Comparison of ENCODE assay signal across 17 cellular contexts in the genomic region with DNA sequence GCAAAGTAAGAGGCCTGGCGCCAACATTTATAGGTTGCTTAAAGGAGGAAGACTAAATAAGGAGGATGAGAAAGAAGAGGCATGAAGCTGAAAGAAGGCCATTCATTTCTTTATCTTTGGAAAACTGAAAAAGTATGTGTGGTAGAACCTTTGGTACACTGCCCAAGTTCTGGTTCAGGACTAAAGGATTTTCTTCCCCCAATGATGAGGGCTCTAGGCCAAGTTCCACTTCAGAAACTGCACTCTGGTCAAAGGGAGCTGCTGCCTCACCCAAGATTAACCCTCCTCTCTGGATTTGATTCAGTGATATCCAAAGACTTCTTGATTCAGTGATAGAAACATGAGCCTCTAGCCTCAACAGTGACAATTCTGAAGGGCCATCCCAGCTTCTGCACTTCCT. TPM values are rescaled to one million over a fixed set of nuclear protein-coding genes. Genes with fewer than 3 reads are reported as not detected.
DNase-seq lines count a peak whose midpoint lies in the region; TF ChIP-seq lines count a peak whose summit lies in the region.
"Had no signal": no experiment of that assay in that cellular context is flagged by ENCODE, and none has a peak within 500 bp of the region (broad histone marks: within the 10 kb centered on the region; RNA-seq: fewer than 3 reads in every experiment).

No MANE protein-coding gene starts in this region.

- H3K9ac ChIP-seq in Karpas-422 (ENCODE audit: low read length): no peak overlapping the region
- H3K9ac ChIP-seq: BLaER1 treated with 17β-estradiol and CSF1 and Interleukin-3, amounts not matched to agents 10 nM and 100 nM had no signal

- H3K4me3 ChIP-seq in Karpas-422 (ENCODE audit: low read length) (no peak overlapping the region), fibroblast of the aortic adventitia (ENCODE audit: low read depth, low read length) (no peak overlapping the region), thyroid gland (replicated peaks in 1 of 3) (no peak overlapping the region), brain microvascular endothelial cell (ENCODE audit: low read depth, low read length) (no peak overlapping the region)
- H3K4me3 ChIP-seq: A549; BLaER1 treated with 17β-estradiol and CSF1 and Interleukin-3, amounts not matched to agents 10 nM and 100 nM had no signal

- no peak overlapping the region for H3K27ac ChIP-seq in Karpas-422 (ENCODE audit: low read length)
- no peak overlapping the region for H3K27ac ChIP-seq in thyroid gland
- no peak overlapping the region for H3K27ac ChIP-seq in brain microvascular endothelial cell
- H3K27ac ChIP-seq: 22Rv1; A549; BLaER1 treated with 17β-estradiol and CSF1 and Interleukin-3, amounts not matched to agents 10 nM and 100 nM; C4-2B had no signal

- DNase-seq in Karpas-422 (no peak), fibroblast of the aortic adventitia (ENCODE audit: low read depth) (peak; percentile 38), thyroid gland (peak; percentile 48 to 51), brain microvascular endothelial cell (no peak), NCI-H146 treated with DMSO at 0.1 percent for 48 hours (lab: John Stamatoyannopoulos, UW; ENCODE audit: unreplicated experiment) (no peak)
- DNase-seq: AML-193; Caco-2; Calu3; CD4-positive, alpha-beta T cell; CD8-positive, alpha-beta T cell; DMS79 treated with DMSO at 0.1 percent for 48 hours; GF-D8 had no signal

- peak overlapping the region; percentile 20 for H2AFZ ChIP-seq in Karpas-422 (ENCODE audit: low read length)

- H3K9me3 ChIP-seq in Karpas-422 (ENCODE audit: low read length): no peaks in the 10 kb centered on the region
- no peaks in the 10 kb centered on the region for H3K9me3 ChIP-seq in thyroid gland
- H3K9me3 ChIP-seq: A549; BLaER1 treated with 17β-estradiol and CSF1 and Interleukin-3, amounts not matched to agents 10 nM and 100 nM; Caco-2 had no signal

- H4K20me1 ChIP-seq in Karpas-422 (ENCODE audit: insufficient read depth, low read depth, low read length): no peaks in the 10 kb centered on the region
- H4K20me1 ChIP-seq: BLaER1 treated with 17β-estradiol and CSF1 and Interleukin-3, amounts not matched to agents 10 nM and 100 nM had no signal

- TF ChIP-seq POLR2A in thyroid gland (IDR thresholded peaks at IDR 0.05): no peak

- no peak for TF ChIP-seq CTCF in fibroblast of the aortic adventitia (IDR thresholded peaks at IDR 0.05; ENCODE audit: insufficient read depth, low read length)
- TF ChIP-seq CTCF in thyroid gland (IDR thresholded peaks at IDR 0.05): no peak
- TF ChIP-seq CTCF in brain microvascular endothelial cell (IDR thresholded peaks at IDR 0.05; ENCODE audit: low read depth, low read length, missing control alignments): no peak

- H3K4me1 ChIP-seq in Karpas-422 (ENCODE audit: low read length): peaks cover 6% of the 10 kb centered on the region
- no peaks in the 10 kb centered on the region for H3K4me1 ChIP-seq in thyroid gland
- H3K4me1 ChIP-seq: A549, Caco-2 had no signal

- intact Hi-C loops in thyroid gland (cut with DNase I): no loop called here

- H3K36me3 ChIP-seq in Karpas-422 (ENCODE audit: insufficient read depth, low read length) (no peaks in the 10 kb centered on the region), thyroid gland (no peaks in the 10 kb centered on the region), brain microvascular endothelial cell (replicated peaks) (no peaks in the 10 kb centered on the region)
- H3K36me3 ChIP-seq: BLaER1 treated with 17β-estradiol and CSF1 and Interleukin-3, amounts not matched to agents 10 nM and 100 nM had no signal

- in situ Hi-C loops in brain microvascular endothelial cell (cut with HindIII; ENCODE audit: low pct_ligation_motif_present, low sequenced_read_pairs): no loop called here

- WGBS in thyroid gland, 2 donors: 92 to 97% methylated on average over 1 of the region's 1 CpG

- H3K27me3 ChIP-seq in Karpas-422 (ENCODE audit: low read length) (no peaks in the 10 kb centered on the region), thyroid gland (no peaks in the 10 kb centered on the region), brain microvascular endothelial cell (replicated peaks) (no peaks in the 10 kb centered on the region)
- H3K27me3 ChIP-seq: BLaER1 treated with 17β-estradiol and CSF1 and Interleukin-3, amounts not matched to agents 10 nM and 100 nM had no signal

- no peaks in the 10 kb centered on the region; the same call in 1 of the 2 replicates for H3K79me2 ChIP-seq in Karpas-422 (ENCODE audit: low read length)

- H3K4me2 ChIP-seq in Karpas-422 (ENCODE audit: low read depth, low read length, poor library complexity, severe bottlenecking): no peak overlapping the region
- H3K4me2 ChIP-seq: A549; BLaER1 treated with 17β-estradiol and CSF1 and Interleukin-3, amounts not matched to agents 10 nM and 100 nM had no signal

- no peaks in the 10 kb centered on the region for H3K9me2 ChIP-seq in Karpas-422 (replicated peaks; ENCODE audit: insufficient read depth, low read length)

RNA-seq across cellular contexts. Expression of a gene that starts 5.0 kb away (rescaled TPM):
- total RNA-seq in Karpas-422 (2014; rRNA removed; shearing (Covaris generic); ENCODE audit: low replicate concordance): 15.9 and 16.0 TPM in 2 replicates
- total RNA-seq in fibroblast of the aortic adventitia (ENCODE audit: low replicate concordance): 8.3 and 13.2 TPM in 2 replicates
- total RNA-seq in thyroid gland: 10 to 100 TPM; 17.7 to 26.1 (median 22.4) TPM

RNA-seq across cellular contexts. Expression of a gene that starts 7.5 kb away (rescaled TPM):
- 31.0 and 32.7 TPM in 2 replicates for total RNA-seq in Karpas-422 (2014; rRNA removed; shearing (Covaris generic); ENCODE audit: low replicate concordance)
- 6.5 and 10.2 TPM in 2 replicates for total RNA-seq in fibroblast of the aortic adventitia (ENCODE audit: low replicate concordance)
- total RNA-seq in thyroid gland: 10 to 100 TPM; 11.4 to 17.3 (median 12.2) TPM

RNA-seq across cellular contexts. Expression of a gene that starts 59.7 kb away (rescaled TPM):
- 0.51 TPM in 1 of 2 replicates, not detected in the other for total RNA-seq in Karpas-422 (2014; rRNA removed; shearing (Covaris generic); ENCODE audit: low replicate concordance)
- total RNA-seq in fibroblast of the aortic adventitia (ENCODE audit: low replicate concordance) (0.54 and 0.82 TPM in 2 replicates), thyroid gland (1 to 10 TPM; 1.2 to 1.6 (median 1.4) TPM)
- total RNA-seq: A172 had no signal

Comparison
In these comparisons a context has a peak if more than half of its experiments do, and no peak if none do; other contexts are left out.
1. DNase-seq: peak in fibroblast of the aortic adventitia (single experiment) and thyroid gland (2 of 2); none in Karpas-422 (single experiment), brain microvascular endothelial cell (single experiment) and NCI-H146 treated with DMSO at 0.1 percent for 48 hours (single experiment).